ENCODE assay signal across 2 cellular contexts in the genomic region with DNA sequence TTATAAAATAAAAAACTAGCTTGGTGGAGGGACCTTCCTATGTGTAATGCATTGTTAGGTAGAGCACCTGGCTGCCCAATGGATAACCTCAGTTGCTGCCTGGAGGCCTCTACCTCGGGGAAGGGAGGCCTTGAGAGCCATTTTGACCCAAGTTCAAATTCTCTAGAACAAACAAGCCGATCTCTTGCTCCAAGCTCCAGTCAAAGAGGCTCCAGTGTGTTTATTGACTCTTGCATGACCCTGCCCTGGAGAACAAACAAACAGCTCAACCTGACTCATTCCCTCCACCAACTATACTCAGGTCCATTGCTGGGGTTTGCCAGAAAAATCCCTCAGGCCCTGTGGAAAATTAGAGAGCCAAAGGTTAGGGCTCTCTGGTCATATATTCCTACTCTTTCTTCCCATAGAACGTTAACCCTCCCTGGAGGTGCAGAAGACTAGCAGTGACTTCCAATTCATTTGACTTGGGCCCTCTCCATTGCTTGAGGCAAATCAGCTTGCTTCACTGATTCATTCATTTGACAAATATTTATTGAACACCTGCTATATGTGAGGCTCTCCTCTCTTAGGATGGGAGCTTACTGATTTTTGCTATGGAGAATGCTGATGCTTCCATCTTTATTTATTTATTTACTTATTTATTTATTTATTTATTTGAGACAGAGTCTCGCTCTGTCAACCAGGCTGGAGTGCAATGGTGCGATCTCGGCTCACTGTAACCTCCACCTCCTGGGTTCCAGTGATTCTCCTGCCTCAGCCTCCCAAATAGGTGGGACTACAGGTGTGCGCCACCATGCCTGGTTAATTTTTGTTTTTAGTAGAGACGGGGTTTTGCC.
TF ChIP-seq lines count a peak whose summit lies in the region.

No MANE protein-coding gene starts in this region.

TF ChIP-seq in IMR-90, 13 proteins besides CTCF, POLR2A, EP300 and RAD21:
- TF ChIP-seq CHD1 (IDR thresholded peaks at IDR 0.05; ENCODE audit: low read depth, low read length): no peak
TF ChIP-seq in IMR-90: peak in this region for 0.

TF ChIP-seq in HepG2, 621 proteins besides CTCF, POLR2A, EP300 and RAD21 (continues in another document):
- TF ChIP-seq ZNF782 (CRISPR knock-in tag; IDR thresholded peaks at IDR 0.05; ENCODE audit: borderline replicate concordance) (no peak), ZNF609 (CRISPR knock-in tag; IDR thresholded peaks at IDR 0.05; ENCODE audit: borderline replicate concordance) (peak; percentile 89), SNRNP70 (IDR thresholded peaks at IDR 0.05; ENCODE audit: low read depth, low read length) (no peak), ZNF143 (CRISPR knock-in tag; IDR thresholded peaks at IDR 0.05) (no peak), RXRA (CRISPR knock-in tag; IDR thresholded peaks at IDR 0.05) (peak; percentile 96), KLF9 (CRISPR knock-in tag; IDR thresholded peaks at IDR 0.05; ENCODE audit: low read depth) (no peak), NR3C1 (CRISPR knock-in tag; IDR thresholded peaks at IDR 0.05) (no peak), MATR3 (CRISPR knock-in tag; IDR thresholded peaks at IDR 0.05) (no peak), SALL2 (CRISPR knock-in tag; IDR thresholded peaks at IDR 0.05) (no peak), EEA1 (CRISPR knock-in tag; IDR thresholded peaks at IDR 0.05; ENCODE audit: borderline replicate concordance) (no peak), FOXC1 (CRISPR knock-in tag; IDR thresholded peaks at IDR 0.05; ENCODE audit: borderline replicate concordance) (peak; percentile 21; the same call in 1 of the 2 replicates), TMF1 (CRISPR knock-in tag; IDR thresholded peaks at IDR 0.05; ENCODE audit: low read depth) (no peak), HNRNPH1 (optimal IDR thresholded peaks at IDR 0.05; ENCODE audit: low read depth, low read length) (no peak), ZFYVE20 (CRISPR knock-in tag; IDR thresholded peaks at IDR 0.05; ENCODE audit: borderline replicate concordance, low read depth) (no peak), ZBTB7A (CRISPR knock-in tag; IDR thresholded peaks at IDR 0.05) (no peak), CHD2 (IDR thresholded peaks at IDR 0.05; ENCODE audit: low read depth, low read length) (no peak), ZFP36L1 (CRISPR knock-in tag; IDR thresholded peaks at IDR 0.05) (no peak), DPF2 (CRISPR knock-in tag; IDR thresholded peaks at IDR 0.05; ENCODE audit: borderline replicate concordance, low read depth) (peak; percentile 97), GZF1 (CRISPR knock-in tag; IDR thresholded peaks at IDR 0.05) (peak; percentile 50; the same call in 1 of the 2 replicates), ZNF367 (CRISPR knock-in tag; IDR thresholded peaks at IDR 0.05; ENCODE audit: borderline replicate concordance) (no peak), ZNF234 (CRISPR knock-in tag; conservative IDR thresholded peaks at IDR 0.05) (no peak), AHR (CRISPR knock-in tag; IDR thresholded peaks at IDR 0.05) (no peak), ETV5 (CRISPR knock-in tag; IDR thresholded peaks at IDR 0.05; ENCODE audit: borderline replicate concordance) (peak; percentile 50; the same call in 1 of the 2 replicates), ZNF577 (CRISPR knock-in tag; IDR thresholded peaks at IDR 0.05; ENCODE audit: borderline replicate concordance, low read depth) (no peak), TEAD3 (CRISPR knock-in tag; optimal IDR thresholded peaks at IDR 0.05; ENCODE audit: borderline replicate concordance) (peak; percentile 90), ZFP82 (CRISPR knock-in tag; IDR thresholded peaks at IDR 0.05; ENCODE audit: borderline replicate concordance) (peak; percentile 79; the same call in 1 of the 2 replicates), IKZF5 (CRISPR knock-in tag; IDR thresholded peaks at IDR 0.05) (peak; percentile 88), ATM (IDR thresholded peaks at IDR 0.05; ENCODE audit: borderline replicate concordance) (no peak), ZSCAN9 (CRISPR knock-in tag; IDR thresholded peaks at IDR 0.05; ENCODE audit: borderline replicate concordance) (peak; percentile 56; the same call in 1 of the 2 replicates), ZMYM2 (CRISPR knock-in tag; IDR thresholded peaks at IDR 0.05) (no peak), PITX1 (CRISPR knock-in tag; IDR thresholded peaks at IDR 0.05) (peak; percentile 87), ZSCAN21 (CRISPR knock-in tag; IDR thresholded peaks at IDR 0.05; ENCODE audit: borderline replicate concordance) (no peak), ZNF33A (CRISPR knock-in tag; IDR thresholded peaks at IDR 0.05; ENCODE audit: borderline replicate concordance) (peak; percentile 77; the same call in 1 of the 2 replicates), REXO4 (CRISPR knock-in tag; IDR thresholded peaks at IDR 0.05; ENCODE audit: borderline replicate concordance) (no peak), JUN (CRISPR knock-in tag; IDR thresholded peaks at IDR 0.05) (peak; percentile 85; the same call in 1 of the 2 replicates), GLMP (CRISPR knock-in tag; IDR thresholded peaks at IDR 0.05; ENCODE audit: borderline replicate concordance) (no peak), IRF9 (CRISPR knock-in tag; IDR thresholded peaks at IDR 0.05; ENCODE audit: borderline replicate concordance) (no peak), GABPB1 (CRISPR knock-in tag; IDR thresholded peaks at IDR 0.05) (no peak), ZNF746 (CRISPR knock-in tag; IDR thresholded peaks at IDR 0.05) (peak; percentile 72; the same call in 1 of the 2 replicates), FUBP1 (CRISPR knock-in tag; IDR thresholded peaks at IDR 0.05; ENCODE audit: borderline replicate concordance) (no peak), ATF7 (IDR thresholded peaks at IDR 0.05) (no peak), ATF7 (CRISPR knock-in tag; IDR thresholded peaks at IDR 0.05) (no peak)
- TF ChIP-seq, protein P1, sequence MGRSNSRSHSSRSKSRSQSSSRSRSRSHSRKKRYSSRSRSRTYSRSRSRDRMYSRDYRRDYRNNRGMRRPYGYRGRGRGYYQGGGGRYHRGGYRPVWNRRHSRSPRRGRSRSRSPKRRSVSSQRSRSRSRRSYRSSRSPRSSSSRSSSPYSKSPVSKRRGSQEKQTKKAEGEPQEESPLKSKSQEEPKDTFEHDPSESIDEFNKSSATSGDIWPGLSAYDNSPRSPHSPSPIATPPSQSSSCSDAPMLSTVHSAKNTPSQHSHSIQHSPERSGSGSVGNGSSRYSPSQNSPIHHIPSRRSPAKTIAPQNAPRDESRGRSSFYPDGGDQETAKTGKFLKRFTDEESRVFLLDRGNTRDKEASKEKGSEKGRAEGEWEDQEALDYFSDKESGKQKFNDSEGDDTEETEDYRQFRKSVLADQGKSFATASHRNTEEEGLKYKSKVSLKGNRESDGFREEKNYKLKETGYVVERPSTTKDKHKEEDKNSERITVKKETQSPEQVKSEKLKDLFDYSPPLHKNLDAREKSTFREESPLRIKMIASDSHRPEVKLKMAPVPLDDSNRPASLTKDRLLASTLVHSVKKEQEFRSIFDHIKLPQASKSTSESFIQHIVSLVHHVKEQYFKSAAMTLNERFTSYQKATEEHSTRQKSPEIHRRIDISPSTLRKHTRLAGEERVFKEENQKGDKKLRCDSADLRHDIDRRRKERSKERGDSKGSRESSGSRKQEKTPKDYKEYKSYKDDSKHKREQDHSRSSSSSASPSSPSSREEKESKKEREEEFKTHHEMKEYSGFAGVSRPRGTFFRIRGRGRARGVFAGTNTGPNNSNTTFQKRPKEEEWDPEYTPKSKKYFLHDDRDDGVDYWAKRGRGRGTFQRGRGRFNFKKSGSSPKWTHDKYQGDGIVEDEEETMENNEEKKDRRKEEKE (IDR thresholded peaks at IDR 0.05): no peak
- TF ChIP-seq, protein P2, sequence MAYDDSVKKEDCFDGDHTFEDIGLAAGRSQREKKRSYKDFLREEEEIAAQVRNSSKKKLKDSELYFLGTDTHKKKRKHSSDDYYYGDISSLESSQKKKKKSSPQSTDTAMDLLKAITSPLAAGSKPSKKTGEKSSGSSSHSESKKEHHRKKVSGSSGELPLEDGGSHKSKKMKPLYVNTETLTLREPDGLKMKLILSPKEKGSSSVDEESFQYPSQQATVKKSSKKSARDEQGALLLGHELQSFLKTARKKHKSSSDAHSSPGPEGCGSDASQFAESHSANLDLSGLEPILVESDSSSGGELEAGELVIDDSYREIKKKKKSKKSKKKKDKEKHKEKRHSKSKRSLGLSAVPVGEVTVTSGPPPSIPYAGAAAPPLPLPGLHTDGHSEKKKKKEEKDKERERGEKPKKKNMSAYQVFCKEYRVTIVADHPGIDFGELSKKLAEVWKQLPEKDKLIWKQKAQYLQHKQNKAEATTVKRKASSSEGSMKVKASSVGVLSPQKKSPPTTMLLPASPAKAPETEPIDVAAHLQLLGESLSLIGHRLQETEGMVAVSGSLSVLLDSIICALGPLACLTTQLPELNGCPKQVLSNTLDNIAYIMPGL (CRISPR knock-in tag; IDR thresholded peaks at IDR 0.05; ENCODE audit: borderline replicate concordance in 1 of 2, low read depth in 1 of 2): peak in 1 of 2 experiments; percentile 60; a peak in 1 of 4 replicates
- TF ChIP-seq, protein P3, sequence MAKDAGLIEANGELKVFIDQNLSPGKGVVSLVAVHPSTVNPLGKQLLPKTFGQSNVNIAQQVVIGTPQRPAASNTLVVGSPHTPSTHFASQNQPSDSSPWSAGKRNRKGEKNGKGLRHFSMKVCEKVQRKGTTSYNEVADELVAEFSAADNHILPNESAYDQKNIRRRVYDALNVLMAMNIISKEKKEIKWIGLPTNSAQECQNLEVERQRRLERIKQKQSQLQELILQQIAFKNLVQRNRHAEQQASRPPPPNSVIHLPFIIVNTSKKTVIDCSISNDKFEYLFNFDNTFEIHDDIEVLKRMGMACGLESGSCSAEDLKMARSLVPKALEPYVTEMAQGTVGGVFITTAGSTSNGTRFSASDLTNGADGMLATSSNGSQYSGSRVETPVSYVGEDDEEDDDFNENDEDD (CRISPR knock-in tag; IDR thresholded peaks at IDR 0.05; ENCODE audit: borderline replicate concordance): peak; percentile 45; the same call in 1 of the 2 replicates
